Comparison of ENCODE assay signal across 18 cellular contexts in genomic region chr12:64175254-64175945, GRCh38. TPM values are rescaled to one million over a fixed set of nuclear protein-coding genes. Genes with fewer than 3 reads are reported as not detected.
DNase-seq lines count a peak whose midpoint lies in the region; ATAC-seq, FAIRE-seq and TF ChIP-seq lines count a peak whose summit lies in the region.
"Had no signal": no experiment of that assay in that cellular context is flagged by ENCODE, and none has a peak within 500 bp of the region (broad histone marks: within the 10 kb centered on the region; RNA-seq: fewer than 3 reads in every experiment).

No MANE protein-coding gene starts in this region.

- POLR2A ChIA-PET in GM12878 (lab: Charles Lee): no interaction called here

- BruUV-seq in GM12878 (replicated peaks; lab: Mats Ljungman, UMichigan): no TSS peak

- H3K79me2 ChIP-seq in Karpas-422 (ENCODE audit: low read length): no peaks in the 10 kb centered on the region
- H3K79me2 ChIP-seq in GM12878 (ENCODE audit: control insufficient read depth, insufficient read depth, low read length): no peaks in the 10 kb centered on the region

- H3K4me3 Mint-ChIP-seq in type B pancreatic cell: no peak overlapping the region
- H3K4me3 Mint-ChIP-seq: activated CD8-positive, alpha-beta T cell treated with anti-CD3 and anti-CD28 coated beads for 36 hours; CD14-positive monocyte had no signal

- no peak overlapping the region for H3K4me3 ChIP-seq in Karpas-422 (ENCODE audit: low read length)
- H3K4me3 ChIP-seq in GM12878: no peak overlapping the region
- H3K4me3 ChIP-seq in esophagus muscularis mucosa: no peak overlapping the region
- H3K4me3 ChIP-seq: left lung, spleen had no signal

- TF ChIP-seq EP300 in GM12878 (IDR thresholded peaks at IDR 0.05; ENCODE audit: borderline replicate concordance in 1 of 2, control insufficient read depth in 1 of 2, low read depth in 2 of 2, low read length in 2 of 2) (no peak), esophagus muscularis mucosa (IDR thresholded peaks at IDR 0.05) (no peak)

- H3K27ac ChIP-seq in Karpas-422 (ENCODE audit: low read length) (no peak overlapping the region), GM12878 (ENCODE audit: control insufficient read depth, insufficient read depth) (no peak overlapping the region), esophagus muscularis mucosa (replicated peaks in 1 of 4) (no peak overlapping the region)
- H3K27ac ChIP-seq: epithelial cell of prostate, left lung had no signal

- H3K9me2 ChIP-seq in Karpas-422 (replicated peaks; ENCODE audit: insufficient read depth, low read length): no peaks in the 10 kb centered on the region

- SMC1A ChIA-PET in GM12878 (lab: Charles Lee; ENCODE audit: uncharacterized antibody, unreplicated experiment): no interaction called here

- no peaks in the 10 kb centered on the region for H3K36me3 Mint-ChIP-seq in type B pancreatic cell
- H3K36me3 Mint-ChIP-seq: CD14-positive monocyte had no signal

- H3K36me3 ChIP-seq in Karpas-422 (ENCODE audit: insufficient read depth, low read length) (no peaks in the 10 kb centered on the region), GM12878 (ENCODE audit: control insufficient read depth in 2 of 2, insufficient read depth in 2 of 2, low read length in 1 of 2) (no peaks in the 10 kb centered on the region), esophagus muscularis mucosa (no peaks in the 10 kb centered on the region)
- H3K36me3 ChIP-seq: left lung, spleen had no signal

- H3K27me3 ChIP-seq in Karpas-422 (ENCODE audit: low read length) (no peaks in the 10 kb centered on the region), GM12878 (replicated peaks in 1 of 2; ENCODE audit: control insufficient read depth in 2 of 2, insufficient read depth in 2 of 2, low read length in 1 of 2) (no peaks in the 10 kb centered on the region), esophagus muscularis mucosa (no peaks in the 10 kb centered on the region)
- H3K27me3 ChIP-seq: left lung, spleen had no signal

- CTCF ChIA-PET in GM12878 (lab: Yijun Ruan, JAX): no interaction called here

- H3K9ac ChIP-seq in Karpas-422 (ENCODE audit: low read length) (no peak overlapping the region), GM12878 (ENCODE audit: control insufficient read depth, insufficient read depth, low read length) (no peak overlapping the region)

- peaks cover 20% of the 10 kb centered on the region for H3K4me1 ChIP-seq in Karpas-422 (ENCODE audit: low read length)
- H3K4me1 ChIP-seq in GM12878 (ENCODE audit: control insufficient read depth, insufficient read depth, low read length): no peaks in the 10 kb centered on the region
- H3K4me1 ChIP-seq in esophagus muscularis mucosa: no peaks in the 10 kb centered on the region
- H3K4me1 ChIP-seq: left lung had no signal

- no peaks in the 10 kb centered on the region for H3K9me3 ChIP-seq in Karpas-422 (ENCODE audit: low read length)
- H3K9me3 ChIP-seq in GM12878 (replicated peaks; ENCODE audit: control insufficient read depth, insufficient read depth, low read length): no peaks in the 10 kb centered on the region
- H3K9me3 ChIP-seq in esophagus muscularis mucosa: no peaks in the 10 kb centered on the region
- H3K9me3 ChIP-seq: left lung, spleen had no signal

- in situ Hi-C loops in GM12878 (cut with MboI): no loop called here

- no peak overlapping the region for H3K4me2 ChIP-seq in Karpas-422 (ENCODE audit: low read depth, low read length, poor library complexity, severe bottlenecking)
- H3K4me2 ChIP-seq in GM12878 (ENCODE audit: control insufficient read depth, insufficient read depth): no peak overlapping the region

- FAIRE-seq in GM12878 (lab: Jason Lieb, UNC): no peak
- FAIRE-seq: GM12891 had no signal

- H2AFZ ChIP-seq in Karpas-422 (ENCODE audit: low read length) (no peak overlapping the region), GM12878 (ENCODE audit: control insufficient read depth, low read depth, low read length) (no peak overlapping the region)

- TF ChIP-seq CTCF in GM12878 (IDR thresholded peaks at IDR 0.05 in 2 of 3, conservative IDR thresholded peaks at IDR 0.05 in 1 of 3; ENCODE audit: control insufficient read depth in 2 of 3, extremely low read depth in 1 of 3, insufficient read depth in 1 of 3, low read depth in 3 of 3, low read length in 3 of 3) (no peak), esophagus muscularis mucosa (IDR thresholded peaks at IDR 0.05) (no peak), type B pancreatic cell (conservative IDR thresholded peaks at IDR 0.05) (no peak)

- 63% methylated on average over 2 of the region's 2 CpGs for WGBS in GM12878 (ENCODE audit: insufficient coverage, insufficient replicate concordance, low lambda C conversion rate, missing lambda C conversion rate)
- 80% methylated on average over 2 of the region's 2 CpGs for WGBS in esophagus muscularis mucosa

- TF ChIP-seq POLR2A in GM12878 (IDR thresholded peaks at IDR 0.05; ENCODE audit: low read depth, low read length) (no peak), esophagus muscularis mucosa (IDR thresholded peaks at IDR 0.05; ENCODE audit: low read depth) (no peak)

- no peaks in the 10 kb centered on the region for H3K9me3 Mint-ChIP-seq in type B pancreatic cell
- H3K9me3 Mint-ChIP-seq: activated CD8-positive, alpha-beta T cell treated with anti-CD3 and anti-CD28 coated beads for 36 hours; CD14-positive monocyte had no signal

- intact Hi-C loops in GM12878 (cut with micrococcal nuclease; ENCODE audit: unreplicated experiment): no loop called here
- intact Hi-C loops in esophagus muscularis mucosa (cut with DNase I): no loop called here

- RAD21 ChIA-PET in GM12878 (lab: Charles Lee; ENCODE audit: unreplicated experiment): no interaction called here

- H3K27me3 Mint-ChIP-seq in type B pancreatic cell: peaks cover 4% of the 10 kb centered on the region
- H3K27me3 Mint-ChIP-seq: activated CD8-positive, alpha-beta T cell treated with anti-CD3 and anti-CD28 coated beads for 36 hours had no signal

- peaks cover 16% of the 10 kb centered on the region for H3K4me1 Mint-ChIP-seq in type B pancreatic cell (ENCODE audit: unreplicated experiment)

- DNase-seq in CD1c-positive myeloid dendritic cell (ENCODE audit: extremely low spot score) (peak; percentile 10), Karpas-422 (peak; percentile 70), GM12878 (ENCODE audit: low read depth, low spot score) (no peak), iPS-NIHi7 (ENCODE audit: extremely low spot score) (peak; percentile 26), COLO668 (lab: John Stamatoyannopoulos, UW; ENCODE audit: unreplicated experiment) (no peak), esophagus muscularis mucosa (ENCODE audit: extremely low spot score) (no peak), type B pancreatic cell (ENCODE audit: extremely low spot score, unreplicated experiment) (no peak)
- DNase-seq in stimulated activated CD4-positive, alpha-beta T cell treated with anti-CD3 and anti-CD28 coated beads, Interleukin-2, amount 100 ng/mL, for 24 hours: no peak
- DNase-seq: activated CD8-positive, alpha-beta T cell treated with anti-CD3 and anti-CD28 coated beads for 36 hours; EL; left lung; NCI-H2171; PC-3; spleen had no signal

- H4K20me1 ChIP-seq in Karpas-422 (ENCODE audit: insufficient read depth, low read depth, low read length) (no peaks in the 10 kb centered on the region), GM12878 (ENCODE audit: control insufficient read depth, insufficient read depth) (no peaks in the 10 kb centered on the region)

- H3K27ac Mint-ChIP-seq in type B pancreatic cell: no peak overlapping the region
- H3K27ac Mint-ChIP-seq: activated CD8-positive, alpha-beta T cell treated with anti-CD3 and anti-CD28 coated beads for 36 hours; progenitor cell of endocrine pancreas had no signal

- TF ChIP-seq RAD21 in GM12878 (IDR thresholded peaks at IDR 0.05; ENCODE audit: insufficient read depth, low read depth, low read length): no peak

- no peak for ATAC-seq in GM12878
- ATAC-seq: activated CD8-positive, alpha-beta T cell treated with anti-CD3 and anti-CD28 coated beads for 36 hours; left lung; PC-3 had no signal

TF ChIP-seq in GM12878, 131 proteins besides CTCF, POLR2A, EP300 and RAD21 (continues in another document):
- TF ChIP-seq PML (IDR thresholded peaks at IDR 0.05; ENCODE audit: low read length) (no peak), RBBP5 (conservative IDR thresholded peaks at IDR 0.05) (no peak), FOXK2 (IDR thresholded peaks at IDR 0.05) (no peak)

RNA-seq across cellular contexts. Expression of gene KICS2, which starts 46.7 kb away (rescaled TPM):
- 13.0 and 30.7 TPM in 2 replicates for total RNA-seq in Karpas-422 (2014; rRNA removed; shearing (Covaris generic); ENCODE audit: low replicate concordance)
- 56.7 and 58.4 TPM in 2 replicates for total RNA-seq in GM12878 (2013; cell fraction: nucleolus; rRNA removed)
- total RNA-seq in GM12878 (2014; rRNA removed) (11.0 and 12.2 TPM in 2 replicates), GM12878 (2014; rRNA removed; fragmentation: Illumina TruSeq; extraction: Trizol) (8.4 and 8.8 TPM in 2 replicates), GM12878 (2021) (10.2 and 10.4 TPM in 2 replicates), esophagus muscularis mucosa (1 to 10 TPM; 4.5 to 8.8 (median 6.4) TPM), type B pancreatic cell (ENCODE audit: low replicate concordance) (6.0 and 7.1 TPM in 2 replicates)
- polyA plus RNA-seq in GM12878 (2011; ENCODE audit: low read depth): 2.5 TPM
- polyA plus RNA-seq in GM12878 (2011; rRNA removed) (13.1 and 14.2 TPM in 2 replicates), GM12878 (2014; fragmentation: Illumina TruSeq; extraction: Trizol) (9.7 and 13.4 TPM in 2 replicates), GM12878 (2014; fragmentation: Nextera tagmentation; extraction: Ambion mirVana) (1 to 10 TPM; 3.9 to 4.4 TPM), GM12878 (2014; rRNA removed) (7.9 and 12.2 TPM in 2 replicates), GM12878 (2016; fragmentation: Nextera tagmentation; extraction: Ambion mirVana) (1 to 10 TPM; 9.2 TPM)
- polyA plus RNA-seq in GM12878 (2011; cell fraction: cytosol; rRNA removed): 11.5 and 13.1 TPM in 2 replicates
- 11.8 and 11.9 TPM in 2 replicates for polyA plus RNA-seq in GM12878 (2011; cell fraction: nucleus; rRNA removed)
- 4.5 and 6.0 TPM in 2 replicates for polyA plus RNA-seq in GM12878 (2012)
- polyA minus RNA-seq in GM12878 (2011; rRNA and poly(A)+ RNA removed): 18.4 and 21.7 TPM in 2 replicates
- 6.3 and 6.5 TPM in 2 replicates for polyA minus RNA-seq in GM12878 (2011; cell fraction: cytosol; rRNA and poly(A)+ RNA removed)
- 25.4 and 44.9 TPM in 2 replicates for polyA minus RNA-seq in GM12878 (2011; cell fraction: nucleus; rRNA and poly(A)+ RNA removed)

Comparison
In these comparisons a context has a peak if more than half of its experiments do, and no peak if none do; other contexts are left out.
1. DNase-seq: peak in CD1c-positive myeloid dendritic cell (single experiment), Karpas-422 (single experiment) and iPS-NIHi7 (single experiment); none in GM12878 (single experiment), stimulated activated CD4-positive, alpha-beta T cell treated with anti-CD3 and anti-CD28 coated beads, Interleukin-2, amount 100 ng/mL, for 24 hours (0 of 2), COLO668 (single experiment), esophagus muscularis mucosa (single experiment) and type B pancreatic cell (single experiment).